In the genomic region with DNA sequence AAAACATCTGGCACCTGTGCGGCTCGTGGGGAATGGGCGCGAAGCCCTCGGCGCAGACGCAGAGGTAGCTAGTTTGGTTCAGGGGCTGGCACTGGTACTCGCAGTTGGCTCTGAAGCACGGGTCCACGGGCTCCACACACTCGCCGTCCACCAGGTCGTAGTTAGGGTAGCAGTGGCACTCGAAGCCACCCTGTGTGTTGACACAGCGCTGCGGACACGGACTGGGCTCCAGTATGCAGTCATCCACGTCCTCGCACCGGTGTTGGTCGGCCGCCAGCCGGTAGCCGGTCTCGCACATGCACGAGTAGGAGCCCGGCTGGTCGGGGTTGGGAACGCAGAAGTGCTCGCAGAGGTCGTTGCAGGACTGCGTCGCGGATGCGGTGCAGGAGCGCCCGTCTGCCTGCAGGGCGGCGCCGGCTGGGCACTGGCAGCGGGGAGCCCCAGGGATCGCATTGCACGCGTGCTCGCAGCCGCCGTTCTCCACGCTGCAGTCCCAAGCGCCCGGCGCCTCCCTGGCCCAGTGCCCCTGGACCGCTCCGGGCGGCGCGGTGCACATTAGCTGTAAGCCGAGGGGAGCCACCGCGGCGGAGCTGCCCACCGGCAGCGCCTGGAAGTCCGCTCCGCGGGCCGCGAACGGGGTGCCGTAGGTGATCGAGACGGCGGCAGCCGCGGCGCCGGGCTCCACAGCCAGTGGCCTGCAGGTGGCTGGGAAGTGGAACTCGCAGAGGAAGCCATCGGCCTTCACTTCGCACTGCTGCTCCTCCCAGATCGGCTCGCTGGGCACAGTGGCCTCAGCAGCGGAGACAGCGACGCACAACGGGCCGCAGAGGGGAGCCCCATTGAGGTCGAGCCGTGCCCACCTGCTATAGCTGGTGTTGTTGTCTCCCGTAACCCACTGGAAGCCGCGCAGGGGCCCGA, we compare ENCODE assay signal across 8 cellular contexts. TPM values are rescaled to one million over a fixed set of nuclear protein-coding genes. Genes with fewer than 3 reads are reported as not detected.
DNase-seq lines count a peak whose midpoint lies in the region; ATAC-seq, FAIRE-seq and TF ChIP-seq lines count a peak whose summit lies in the region.

No MANE protein-coding gene starts in this region.

- H3K36me3 ChIP-seq in HepG2 (replicated peaks in 1 of 2; ENCODE audit: control insufficient read depth in 1 of 2, insufficient read depth in 2 of 2, low read length in 2 of 2) (no peaks in the 10 kb centered on the region), testis (ENCODE audit: low read depth, missing control alignments) (no peaks in the 10 kb centered on the region)

- no peak overlapping the region for H3K9ac ChIP-seq in HepG2 (ENCODE audit: insufficient read depth, low read depth, low read length)

- CTCF ChIA-PET in HepG2 (lab: Yijun Ruan, JAX; ENCODE audit: low intra/inter-chr PET ratio, low total read pairs), result no interaction called here

- TF ChIP-seq EP300 in HepG2 (IDR thresholded peaks at IDR 0.05; ENCODE audit: low read depth in 2 of 2, low read length in 2 of 2) (no peak), HepG2 (CRISPR knock-in tag; IDR thresholded peaks at IDR 0.05; ENCODE audit: borderline replicate concordance) (no peak)

- intact Hi-C loops in HepG2 (cut with micrococcal nuclease; ENCODE audit: unreplicated experiment) (no loop called here), testis (cut with DNase I; ENCODE audit: low total_unique reads) (loop anchor here (10.0 kb wide), 2 partner anchors 186 to 286 kb away; no protein-coding TSS in a partner anchor)

- ATAC-seq in HepG2, result peak; percentile 25
- no peak for ATAC-seq in GM18867 (IDR thresholded peaks at IDR 0.05; ENCODE audit: unreplicated experiment)
- no peak for ATAC-seq in GM19455 (IDR thresholded peaks at IDR 0.05; ENCODE audit: unreplicated experiment)

- peaks cover 3 to 31% of the 10 kb centered on the region in 2 experiments; a peak in 4 of 5 replicates for H3K27me3 ChIP-seq in HepG2 (ENCODE audit: control insufficient read depth in 1 of 2, insufficient read depth in 2 of 2, low read length in 2 of 2)
- no peaks in the 10 kb centered on the region for H3K27me3 ChIP-seq in testis

- TF ChIP-seq CTCF in coronary artery (IDR thresholded peaks at IDR 0.05), result peak; percentile 43
- TF ChIP-seq CTCF in HepG2 (CRISPR knock-in tag; IDR thresholded peaks at IDR 0.05), result peak; percentile 12; the same call in 1 of the 2 replicates
- TF ChIP-seq CTCF in testis (IDR thresholded peaks at IDR 0.05), result peak in 2 of 3 experiments; percentile 32 to 52

- DNase-seq in NCI-H2171 (lab: John Stamatoyannopoulos, UW) (peak; percentile 7), NCI-H2171 treated with DMSO at 0.1 percent for 48 hours (lab: John Stamatoyannopoulos, UW) (no peak), NCI-H748 (lab: John Stamatoyannopoulos, UW; ENCODE audit: unreplicated experiment) (peak; percentile 91), coronary artery (ENCODE audit: low spot score) (peak; percentile 80), HepG2 (ENCODE audit: low spot score) (no peak), testis (peak; percentile 50)

- in situ Hi-C loops in HepG2 (cut with HindIII; ENCODE audit: extremely low pct_ligation_motif_present, low pct_unique_long_range_greater_than_20kb), result no loop called here

- peak overlapping the region; percentile 89 to 95 for H3K27ac ChIP-seq in coronary artery
- no peak overlapping the region for H3K27ac ChIP-seq in HepG2 (ENCODE audit: extremely low read length, insufficient read depth, low read length)
- H3K27ac ChIP-seq in testis, result peak overlapping the region in 1 of 2 donors; percentile 82

- H3K9me3 ChIP-seq in HepG2 (ENCODE audit: low read length) (no peaks in the 10 kb centered on the region), testis (no peaks in the 10 kb centered on the region)

- H3K79me2 ChIP-seq in HepG2 (ENCODE audit: insufficient read depth, low read length), result no peaks in the 10 kb centered on the region

- 70% methylated on average over 52 of the region's 92 CpGs for WGBS in HepG2 (ENCODE audit: low lambda C conversion rate)
- 3% methylated on average over 46 of the region's 92 CpGs; no CpG with 5 or more reads in 1 of the 2 donors for WGBS in testis, 2 donors

- TF ChIP-seq POLR2A in HepG2 (IDR thresholded peaks at IDR 0.05; ENCODE audit: insufficient read depth in 1 of 2, low read depth in 2 of 2, low read length in 2 of 2), result no peak
- TF ChIP-seq POLR2A in testis (IDR thresholded peaks at IDR 0.05), result no peak

- no peak for TF ChIP-seq RAD21 in HepG2 (CRISPR knock-in tag; IDR thresholded peaks at IDR 0.05)

- POLR2A ChIA-PET in HepG2 (lab: Yijun Ruan, JAX), result no interaction called here

- H3K4me2 ChIP-seq in HepG2 (ENCODE audit: low read depth, low read length), result no peak overlapping the region

- no peak overlapping the region for H2AFZ ChIP-seq in HepG2 (ENCODE audit: low read length)

- H3K4me1 ChIP-seq in HepG2 (ENCODE audit: insufficient read depth, low read length) (no peaks in the 10 kb centered on the region), testis (peaks cover 4% of the 10 kb centered on the region)

- peak overlapping the region; percentile 81 for H3K4me3 ChIP-seq in coronary artery
- no peak overlapping the region for H3K4me3 ChIP-seq in HepG2 (replicated peaks in 1 of 3; ENCODE audit: insufficient read depth in 1 of 3, low read depth in 2 of 3, low read length in 3 of 3)
- peak overlapping the region; percentile 57 to 62 for H3K4me3 ChIP-seq in testis

- BruUV-seq in HepG2 (replicated peaks; lab: Mats Ljungman, UMichigan), result no TSS peak

- no peak for FAIRE-seq in HepG2 (lab: Jason Lieb, UNC)

- H4K20me1 ChIP-seq in HepG2 (ENCODE audit: insufficient read depth, low read length), result no peaks in the 10 kb centered on the region

RNA-seq across cellular contexts. Expression of gene THBD, which starts 0.9 kb away (rescaled TPM):
- total RNA-seq in HepG2 (2016; rRNA removed; fragmentation: Illumina TruSeq; extraction: Trizol), result not detected in 2 replicates
- total RNA-seq in HepG2 (2016; cell fraction: cytosol; rRNA removed; fragmentation: Illumina TruSeq; extraction: Trizol; ENCODE audit: low read depth), result not detected in 2 replicates
- total RNA-seq in HepG2 (2016; cell fraction: insoluble cytoplasmic fraction; rRNA removed; fragmentation: Illumina TruSeq; extraction: Trizol), result not detected in 2 replicates
- not detected in 2 replicates for total RNA-seq in HepG2 (2016; cell fraction: membrane; rRNA removed; fragmentation: Illumina TruSeq; extraction: Trizol)
- not detected in 2 replicates for total RNA-seq in HepG2 (2016; cell fraction: nucleus; rRNA removed; fragmentation: Illumina TruSeq; extraction: Trizol)
- polyA plus RNA-seq in HepG2 (2011; rRNA removed), result 0.03 TPM in 1 of 2 replicates, not detected in the other
- not detected in 2 replicates for polyA plus RNA-seq in HepG2 (2011; cell fraction: cytosol; rRNA removed)
- not detected in 2 replicates for polyA plus RNA-seq in HepG2 (2011; cell fraction: nucleus; rRNA removed)
- not detected in 2 replicates for polyA plus RNA-seq in HepG2 (2012)
- not detected in 2 replicates for polyA plus RNA-seq in HepG2 (2016; cell fraction: cytosol; fragmentation: Illumina TruSeq; extraction: Trizol; ENCODE audit: low read depth)
- polyA plus RNA-seq in HepG2 (2016; cell fraction: insoluble cytoplasmic fraction; fragmentation: Illumina TruSeq; extraction: Trizol; ENCODE audit: low read depth), result not detected in 2 replicates
- polyA plus RNA-seq in HepG2 (2016; cell fraction: membrane; fragmentation: Illumina TruSeq; extraction: Trizol; ENCODE audit: low read depth), result not detected in 2 replicates
- polyA plus RNA-seq in HepG2 (2016; cell fraction: nucleus; fragmentation: Illumina TruSeq; extraction: Trizol; ENCODE audit: insufficient read depth, low read depth), result not detected in 2 replicates
- polyA minus RNA-seq in HepG2 (2011; rRNA and poly(A)+ RNA removed; ENCODE audit: low replicate concordance), result 0.12 TPM in 1 of 2 replicates, not detected in the other
- polyA minus RNA-seq in HepG2 (2011; cell fraction: cytosol; rRNA and poly(A)+ RNA removed), result not detected in 2 replicates
- polyA minus RNA-seq in HepG2 (2011; cell fraction: nucleus; rRNA and poly(A)+ RNA removed), result not detected in 2 replicates
- total RNA-seq in testis, result 10 to 100 TPM; 22.4 to 65.0 TPM
- 11.0 TPM for polyA plus RNA-seq in testis (ENCODE audit: insufficient read depth, low read depth, low replicate concordance)

RNA-seq across cellular contexts. Expression of gene SSTR4, which starts 13.4 kb away (rescaled TPM):
- total RNA-seq in HepG2 (2016; rRNA removed; fragmentation: Illumina TruSeq; extraction: Trizol), result not detected in 2 replicates
- total RNA-seq in HepG2 (2016; cell fraction: cytosol; rRNA removed; fragmentation: Illumina TruSeq; extraction: Trizol; ENCODE audit: low read depth), result not detected in 2 replicates
- total RNA-seq in HepG2 (2016; cell fraction: insoluble cytoplasmic fraction; rRNA removed; fragmentation: Illumina TruSeq; extraction: Trizol), result not detected in 2 replicates
- not detected in 2 replicates for total RNA-seq in HepG2 (2016; cell fraction: membrane; rRNA removed; fragmentation: Illumina TruSeq; extraction: Trizol)
- not detected in 2 replicates for total RNA-seq in HepG2 (2016; cell fraction: nucleus; rRNA removed; fragmentation: Illumina TruSeq; extraction: Trizol)
- not detected in 2 replicates for polyA plus RNA-seq in HepG2 (2011; rRNA removed)
- polyA plus RNA-seq in HepG2 (2011; cell fraction: cytosol; rRNA removed), result not detected in 2 replicates
- polyA plus RNA-seq in HepG2 (2011; cell fraction: nucleus; rRNA removed), result not detected in 2 replicates
- not detected in 2 replicates for polyA plus RNA-seq in HepG2 (2012)
- polyA plus RNA-seq in HepG2 (2016; cell fraction: cytosol; fragmentation: Illumina TruSeq; extraction: Trizol; ENCODE audit: low read depth), result not detected in 2 replicates
- not detected in 2 replicates for polyA plus RNA-seq in HepG2 (2016; cell fraction: insoluble cytoplasmic fraction; fragmentation: Illumina TruSeq; extraction: Trizol; ENCODE audit: low read depth)
- not detected in 2 replicates for polyA plus RNA-seq in HepG2 (2016; cell fraction: membrane; fragmentation: Illumina TruSeq; extraction: Trizol; ENCODE audit: low read depth)
- polyA plus RNA-seq in HepG2 (2016; cell fraction: nucleus; fragmentation: Illumina TruSeq; extraction: Trizol; ENCODE audit: insufficient read depth, low read depth), result not detected in 2 replicates
- not detected in 2 replicates for polyA minus RNA-seq in HepG2 (2011; rRNA and poly(A)+ RNA removed; ENCODE audit: low replicate concordance)
- polyA minus RNA-seq in HepG2 (2011; cell fraction: cytosol; rRNA and poly(A)+ RNA removed), result not detected in 2 replicates
- polyA minus RNA-seq in HepG2 (2011; cell fraction: nucleus; rRNA and poly(A)+ RNA removed), result not detected in 2 replicates
- under 1 TPM in 1 of 2 donors, not detected in 1; 0.55 TPM for total RNA-seq in testis
- not detected for polyA plus RNA-seq in testis (ENCODE audit: insufficient read depth, low read depth, low replicate concordance)

RNA-seq across cellular contexts. Expression of gene CD93, which starts 37.6 kb away (rescaled TPM):
- not detected in 2 replicates for total RNA-seq in HepG2 (2016; rRNA removed; fragmentation: Illumina TruSeq; extraction: Trizol)
- not detected in 2 replicates for total RNA-seq in HepG2 (2016; cell fraction: cytosol; rRNA removed; fragmentation: Illumina TruSeq; extraction: Trizol; ENCODE audit: low read depth)
- not detected in 2 replicates for total RNA-seq in HepG2 (2016; cell fraction: insoluble cytoplasmic fraction; rRNA removed; fragmentation: Illumina TruSeq; extraction: Trizol)
- not detected in 2 replicates for total RNA-seq in HepG2 (2016; cell fraction: membrane; rRNA removed; fragmentation: Illumina TruSeq; extraction: Trizol)
- total RNA-seq in HepG2 (2016; cell fraction: nucleus; rRNA removed; fragmentation: Illumina TruSeq; extraction: Trizol), result not detected in 2 replicates
- polyA plus RNA-seq in HepG2 (2011; rRNA removed), result not detected in 2 replicates
- polyA plus RNA-seq in HepG2 (2011; cell fraction: cytosol; rRNA removed), result 0.01 TPM in 2 replicates
- not detected in 2 replicates for polyA plus RNA-seq in HepG2 (2011; cell fraction: nucleus; rRNA removed)
- polyA plus RNA-seq in HepG2 (2012), result not detected in 2 replicates
- polyA plus RNA-seq in HepG2 (2016; cell fraction: cytosol; fragmentation: Illumina TruSeq; extraction: Trizol; ENCODE audit: low read depth), result not detected in 2 replicates
- not detected in 2 replicates for polyA plus RNA-seq in HepG2 (2016; cell fraction: insoluble cytoplasmic fraction; fragmentation: Illumina TruSeq; extraction: Trizol; ENCODE audit: low read depth)
- not detected in 2 replicates for polyA plus RNA-seq in HepG2 (2016; cell fraction: membrane; fragmentation: Illumina TruSeq; extraction: Trizol; ENCODE audit: low read depth)
- not detected in 2 replicates for polyA plus RNA-seq in HepG2 (2016; cell fraction: nucleus; fragmentation: Illumina TruSeq; extraction: Trizol; ENCODE audit: insufficient read depth, low read depth)
- polyA minus RNA-seq in HepG2 (2011; rRNA and poly(A)+ RNA removed; ENCODE audit: low replicate concordance), result not detected in 2 replicates
- not detected in 2 replicates for polyA minus RNA-seq in HepG2 (2011; cell fraction: cytosol; rRNA and poly(A)+ RNA removed)
- not detected in 2 replicates for polyA minus RNA-seq in HepG2 (2011; cell fraction: nucleus; rRNA and poly(A)+ RNA removed)
- total RNA-seq in testis, result 10 to 100 TPM in 1 of 2 donors, 1 to 10 TPM in 1; 9.4 to 14.2 TPM
- 14.8 TPM for polyA plus RNA-seq in testis (ENCODE audit: insufficient read depth, low read depth, low replicate concordance)

Comparison
In these comparisons a context has a peak if more than half of its experiments do, and no peak if none do; other contexts are left out.
1. DNase-seq: peak in NCI-H2171 (single experiment), NCI-H748 (single experiment), coronary artery (single experiment) and testis (single experiment); none in NCI-H2171 treated with DMSO at 0.1 percent for 48 hours (single experiment) and HepG2 (single experiment).
2. H3K4me3 ChIP-seq: peak in coronary artery (single experiment) and testis (2 of 2); none in HepG2 (0 of 3).
3. RNA of gene THBD, which starts 0.9 kb away (total RNA-seq): 22.4 to 65.0 TPM in testis; not detected in HepG2; every median in the first group is over 10 times any median in the second.
4. RNA of gene CD93, which starts 37.6 kb away (total RNA-seq): 9.4 to 14.2 TPM in testis; not detected in HepG2; every median in the first group is over 10 times any median in the second.
5. Peak in every context shown above with its lines, with median percentiles within 50 percentile points of each other: CTCF ChIP-seq.